ENCODE assay signal across 8 cellular contexts in genomic region chr20:4041748-4042411, GRCh38. TPM values are rescaled to one million over a fixed set of nuclear protein-coding genes. Genes with fewer than 3 reads are reported as not detected.
DNase-seq lines count a peak whose midpoint lies in the region; TF ChIP-seq lines count a peak whose summit lies in the region.

No MANE protein-coding gene starts in this region.

- peak; percentile 85 for DNase-seq in HS-27A (ENCODE audit: low read depth)
- DNase-seq in Peyer's patch = peak in 2 of 3 donors; percentile 91 to 92
- peak; percentile 99 for DNase-seq in fibroblast of villous mesenchyme (ENCODE audit: low read depth)
- DNase-seq in testis = peak; percentile 51
- no peak for DNase-seq in H9
- DNase-seq in Kasumi-1 (lab: John Stamatoyannopoulos, UW) = no peak
- DNase-seq in foreskin melanocyte = no peak
- DNase-seq in globus pallidus (ENCODE audit: low spot score) = no peak

- no peak overlapping the region for H4K5ac ChIP-seq in H9 (ENCODE audit: insufficient read length, low read depth, low read length)

- H2BK12ac ChIP-seq in H9 (ENCODE audit: insufficient read length, low read depth, low read length) = no peak overlapping the region

- no peak overlapping the region for H3K4me3 Mint-ChIP-seq in H9

- H2BK120ac ChIP-seq in H9 (ENCODE audit: low read depth, low read length, poor library complexity, severe bottlenecking) = no peak overlapping the region

- H3K36me3 Mint-ChIP-seq in H9 (ENCODE audit: insufficient read depth in 1 of 3, low read depth in 3 of 3) = no peaks in the 10 kb centered on the region

- H3K23me2 ChIP-seq in H9 (ENCODE audit: insufficient read length, low read depth, low read length, poor library complexity, severe bottlenecking) = no peaks in the 10 kb centered on the region

- no peak overlapping the region for H3K4me2 ChIP-seq in H9 (ENCODE audit: insufficient read depth, insufficient read length, low read length)

- intact Hi-C loops in testis (cut with DNase I; ENCODE audit: low total_unique reads) = no loop called here

- H3K36me3 ChIP-seq in Peyer's patch = no peaks in the 10 kb centered on the region
- H3K36me3 ChIP-seq in testis (ENCODE audit: low read depth, missing control alignments) = no peaks in the 10 kb centered on the region

- peaks cover 0 to 10% (median 3%) of the 10 kb centered on the region in 4 donors for H3K4me1 ChIP-seq in Peyer's patch
- H3K4me1 ChIP-seq in testis = peaks cover 6% of the 10 kb centered on the region
- H3K4me1 ChIP-seq in H9 (ENCODE audit: insufficient read depth, low read length) = peaks cover 5% of the 10 kb centered on the region; the same call in 1 of the 2 replicates

- H3K27ac Mint-ChIP-seq in H9 = no peak overlapping the region

- 62 to 64% methylated on average over 8 of the region's 8 CpGs for WGBS in testis, 2 donors
- WGBS in H9 (ENCODE audit: extremely low coverage, insufficient read length, low lambda C conversion rate) = no CpG with 5 or more reads among the region's 8 CpGs

- no peak overlapping the region for H2BK15ac ChIP-seq in H9 (ENCODE audit: low read depth, low read length)

- no peak overlapping the region for H4K8ac ChIP-seq in H9 (replicated peaks; ENCODE audit: insufficient read length, low read depth, low read length)

- H3K4me3 ChIP-seq in Peyer's patch (peak overlapping the region in 2 of 4 donors; percentile 3 to 14), fibroblast of villous mesenchyme (ENCODE audit: low read depth, low read length) (no peak overlapping the region), testis (no peak overlapping the region)

- no peak overlapping the region for H2AK5ac ChIP-seq in H9 (ENCODE audit: insufficient read length, low read length)

- peaks cover 0 to 2% of the 10 kb centered on the region in 2 experiments; a peak in 1 of 5 replicates for H3K9me3 Mint-ChIP-seq in H9

- H2AFZ ChIP-seq in H9 (ENCODE audit: low read length) = no peak overlapping the region

- H4K20me1 ChIP-seq in H9 (ENCODE audit: control insufficient read depth, insufficient read depth, insufficient read length) = no peaks in the 10 kb centered on the region

- H3T11ph ChIP-seq in H9 (ENCODE audit: low read length) = no peak overlapping the region

- H3K18ac ChIP-seq in H9 (ENCODE audit: insufficient read length, low read depth, low read length) = no peak overlapping the region

- H4K91ac ChIP-seq in H9 (ENCODE audit: insufficient read length, low read depth, low read length) = no peak overlapping the region

- TF ChIP-seq POLR2A in Peyer's patch (IDR thresholded peaks at IDR 0.05) (peak in 1 of 2 donors; percentile 21), testis (IDR thresholded peaks at IDR 0.05) (no peak)

- H3K27me3 ChIP-seq in Peyer's patch (no peaks in the 10 kb centered on the region), testis (no peaks in the 10 kb centered on the region), H9 (ENCODE audit: insufficient read depth, low read length) (no peaks in the 10 kb centered on the region)

- H3K4me1 Mint-ChIP-seq in H9 = peaks cover 28 to 29% of the 10 kb centered on the region in 2 experiments

- no peak overlapping the region for H3K23ac ChIP-seq in H9 (ENCODE audit: insufficient read length, low read depth, low read length)

- peaks cover 19% of the 10 kb centered on the region for H3K27me3 Mint-ChIP-seq in H9 (ENCODE audit: low read depth)

- no peak overlapping the region for H3K56ac ChIP-seq in H9 (ENCODE audit: insufficient read length, low read depth, low read length)

- TF ChIP-seq CTCF in Peyer's patch (IDR thresholded peaks at IDR 0.05) (no peak), fibroblast of villous mesenchyme (IDR thresholded peaks at IDR 0.05; ENCODE audit: insufficient read depth, low read depth, low read length) (no peak), testis (IDR thresholded peaks at IDR 0.05) (no peak), H9 (conservative IDR thresholded peaks at IDR 0.05) (no peak)

- peak overlapping the region in 3 of 4 donors; percentile 18 to 81 (median 78) for H3K27ac ChIP-seq in Peyer's patch
- no peak overlapping the region for H3K27ac ChIP-seq in testis
- H3K27ac ChIP-seq in H9 (ENCODE audit: insufficient read length, low read depth, low read length) = no peak overlapping the region

- H3K9me3 ChIP-seq in Peyer's patch (no peaks in the 10 kb centered on the region), testis (no peaks in the 10 kb centered on the region), H9 (ENCODE audit: control insufficient read depth, low read depth, low read length) (no peaks in the 10 kb centered on the region)

- no peaks in the 10 kb centered on the region for H3K79me1 ChIP-seq in H9 (ENCODE audit: insufficient read depth, low read depth, low read length, poor library complexity, severe bottlenecking)

- H2BK20ac ChIP-seq in H9 (ENCODE audit: low read depth, low read length, poor library complexity, severe bottlenecking) = no peak overlapping the region

- no peak overlapping the region for H3K9ac ChIP-seq in H9 (ENCODE audit: extremely low read depth, insufficient read length, low read length)

- no peak overlapping the region for H3K14ac ChIP-seq in H9 (ENCODE audit: insufficient read depth, low read length)

- H2BK5ac ChIP-seq in H9 (ENCODE audit: insufficient read length, low read length) = no peak overlapping the region

- no peaks in the 10 kb centered on the region for H3K79me2 ChIP-seq in H9 (ENCODE audit: insufficient read depth, low read length)

- H3K4ac ChIP-seq in H9 (ENCODE audit: low read depth, low read length) = no peak overlapping the region

RNA-seq across cellular contexts. Expression of gene RNF24, which starts 26.5 kb away (rescaled TPM):
- total RNA-seq in Peyer's patch (1 to 10 TPM; 4.5 to 6.0 (median 5.7) TPM), fibroblast of villous mesenchyme (15.5 TPM in 2 replicates), testis (10 to 100 TPM; 13.5 to 14.2 TPM), H9 (2021) (19.2 and 20.4 TPM in 2 replicates)
- polyA plus RNA-seq in testis (ENCODE audit: insufficient read depth, low read depth, low replicate concordance) = 11.0 TPM

Comparison
In these comparisons a context has a peak if more than half of its experiments do, and no peak if none do; other contexts are left out.
1. DNase-seq: peak in HS-27A (single experiment), Peyer's patch (2 of 3), fibroblast of villous mesenchyme (single experiment) and testis (single experiment); none in H9 (single experiment), Kasumi-1 (0 of 2), foreskin melanocyte (single experiment) and globus pallidus (single experiment).
2. H3K27ac ChIP-seq: peak in Peyer's patch (3 of 4); none in testis (0 of 2) and H9 (single experiment).